21 cellular contexts compared by ENCODE assay signal in the genomic region with DNA sequence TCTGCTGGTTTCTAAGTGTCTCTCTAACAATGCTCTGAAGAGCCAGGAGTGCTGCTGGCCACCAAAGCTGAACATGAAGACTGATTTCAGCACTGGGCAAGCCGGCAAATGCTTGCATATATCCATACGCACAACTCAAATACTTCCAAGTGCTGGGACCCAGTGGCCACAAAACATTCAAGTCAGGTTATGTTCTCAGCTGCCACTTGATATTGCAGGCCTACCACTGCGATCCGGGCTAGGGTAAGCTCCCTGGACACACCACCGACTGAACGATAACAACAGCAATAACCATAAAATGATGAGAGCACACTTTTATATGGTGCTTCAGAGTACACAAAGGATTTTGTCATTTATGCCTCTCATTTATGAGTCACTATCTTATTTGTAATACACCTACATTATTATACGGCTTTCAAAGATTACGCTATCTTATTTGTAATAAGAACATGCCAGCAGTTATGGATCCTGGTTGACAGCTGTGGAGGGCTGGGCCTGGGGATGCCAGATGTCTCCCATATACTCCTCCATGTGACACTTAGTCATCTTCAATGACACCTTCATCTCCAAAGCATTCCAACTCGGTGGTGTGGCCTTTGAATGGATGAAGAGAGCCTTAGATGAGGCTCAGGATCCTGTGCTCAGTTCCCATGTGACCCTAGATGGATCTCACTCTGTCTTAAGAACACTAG. TPM values are rescaled to one million over a fixed set of nuclear protein-coding genes. Genes with fewer than 3 reads are reported as not detected.
A peak's percentile ranks its signal among the peaks of the same experiment; 100 is the strongest.
DNase-seq lines count a peak whose midpoint lies in the region; ATAC-seq and FAIRE-seq lines count a peak whose summit lies in the region.
"Had no signal": no experiment of that assay in that cellular context is flagged by ENCODE, and none has a peak within 500 bp of the region (broad histone marks: within the 10 kb centered on the region; RNA-seq: fewer than 3 reads in every experiment).

No MANE protein-coding gene starts in this region.

- no peak overlapping the region for H2BK12ac ChIP-seq in neuronal stem cell (ENCODE audit: low read length)

- CTCF ChIA-PET in activated CD8-positive, alpha-beta memory T cell treated with anti-CD3 and anti-CD28 coated beads, Interleukin-2, amount 10 ng/mL, durations not matched to agents 7 days and 5 days (lab: Charles Lee), result no interaction called here

- peak overlapping the region; percentile 25 for H3K14ac ChIP-seq in neuronal stem cell (ENCODE audit: low read length)

- H3K79me1 ChIP-seq in neuronal stem cell (ENCODE audit: low read depth, low read length), result no peaks in the 10 kb centered on the region

- H4K8ac ChIP-seq in neuronal stem cell (ENCODE audit: low read depth, low read length), result no peak overlapping the region

- peaks cover 60% of the 10 kb centered on the region for H3K36me3 Mint-ChIP-seq in activated CD8-positive, alpha-beta memory T cell treated with anti-CD3 and anti-CD28 coated beads, Interleukin-2, amount 10 ng/mL, durations not matched to agents 7 days and 5 days
- peaks cover 11% of the 10 kb centered on the region for H3K36me3 Mint-ChIP-seq in T-helper 17 cell (ENCODE audit: low read depth)

- H4K91ac ChIP-seq in neuronal stem cell (ENCODE audit: low read depth, low read length, poor library complexity), result no peak overlapping the region

- H3K4me1 Mint-ChIP-seq in activated CD8-positive, alpha-beta memory T cell treated with anti-CD3 and anti-CD28 coated beads, Interleukin-2, amount 10 ng/mL, durations not matched to agents 7 days and 5 days, result peaks cover 4% of the 10 kb centered on the region
- peaks cover 28% of the 10 kb centered on the region for H3K4me1 Mint-ChIP-seq in T-helper 17 cell

- no peak overlapping the region for H2BK15ac ChIP-seq in neuronal stem cell (ENCODE audit: low read length)

- no peaks in the 10 kb centered on the region for H3K36me3 ChIP-seq in neuronal stem cell (replicated peaks in 1 of 2; ENCODE audit: control insufficient read depth in 2 of 2, insufficient read depth in 2 of 2, low read length in 2 of 2)

- peaks cover 0 to 3% of the 10 kb centered on the region in 2 donors for H3K4me1 ChIP-seq in neuronal stem cell (ENCODE audit: control insufficient read depth in 2 of 2, insufficient read depth in 1 of 2, low read depth in 1 of 2, low read length in 2 of 2)

- ATAC-seq in activated CD8-positive, alpha-beta memory T cell treated with anti-CD3 and anti-CD28 coated beads, Interleukin-2, amount 10 ng/mL, durations not matched to agents 7 days and 5 days, result no peak
- no peak for ATAC-seq in T-helper 17 cell
- no peak for ATAC-seq in HG02973 (IDR thresholded peaks at IDR 0.05; ENCODE audit: unreplicated experiment)
- no peak for ATAC-seq in GM18873 (IDR thresholded peaks at IDR 0.05; ENCODE audit: low FRiP score, unreplicated experiment)
- ATAC-seq: CD8-positive, alpha-beta T cell; SK-N-SH treated with all-trans-retinoic acid at 6 μM for 48 hours had no signal

- peak; percentile 61 for FAIRE-seq in urothelium cell line (lab: Jason Lieb, UNC)
- FAIRE-seq: A204.1, GM18507, H1 had no signal

- H3K27me3 Mint-ChIP-seq in activated CD8-positive, alpha-beta memory T cell treated with anti-CD3 and anti-CD28 coated beads, Interleukin-2, amount 10 ng/mL, durations not matched to agents 7 days and 5 days, result no peaks in the 10 kb centered on the region
- no peaks in the 10 kb centered on the region for H3K27me3 Mint-ChIP-seq in T-helper 17 cell
- H3K27me3 Mint-ChIP-seq: IgD-negative memory B cell had no signal

- H3K23ac ChIP-seq in neuronal stem cell (ENCODE audit: low read depth, low read length, poor library complexity), result no peak overlapping the region

- no peak overlapping the region for H3K4me3 ChIP-seq in neuronal stem cell (ENCODE audit: low read length in 2 of 2)

- H2AFZ ChIP-seq in neuronal stem cell (ENCODE audit: low read length), result no peak overlapping the region

- no peak overlapping the region for H3K9ac ChIP-seq in neuronal stem cell (ENCODE audit: low read depth, low read length, poor library complexity)

- peaks cover 7% of the 10 kb centered on the region for H3K9me3 Mint-ChIP-seq in activated CD8-positive, alpha-beta memory T cell treated with anti-CD3 and anti-CD28 coated beads, Interleukin-2, amount 10 ng/mL, durations not matched to agents 7 days and 5 days (ENCODE audit: low read depth)
- H3K9me3 Mint-ChIP-seq: CD8-positive, alpha-beta T cell; IgD-negative memory B cell had no signal

- H3K27me3 ChIP-seq in neuronal stem cell (ENCODE audit: control insufficient read depth in 3 of 3, insufficient read depth in 3 of 3, low read depth in 1 of 3, low read length in 3 of 3), result no peaks in the 10 kb centered on the region

- no peak overlapping the region for H2AK5ac ChIP-seq in neuronal stem cell (ENCODE audit: low read depth, low read length)

- H2BK120ac ChIP-seq in neuronal stem cell (ENCODE audit: low read depth, low read length), result no peak overlapping the region

- no peak overlapping the region for H3K27ac ChIP-seq in neuronal stem cell (replicated peaks; ENCODE audit: low read length)

- no peak overlapping the region for H2BK5ac ChIP-seq in neuronal stem cell (ENCODE audit: low read length)

- no peak overlapping the region for H3K4ac ChIP-seq in neuronal stem cell (ENCODE audit: low read length)

- H3K9me3 ChIP-seq in T-helper 17 cell (ENCODE audit: control insufficient read depth, low read length, poor library complexity, severe bottlenecking) (no peaks in the 10 kb centered on the region), neuronal stem cell (replicated peaks in 1 of 2; ENCODE audit: control insufficient read depth in 2 of 2, insufficient read depth in 1 of 2, low read depth in 1 of 2, low read length in 2 of 2) (peaks cover 4 to 11% of the 10 kb centered on the region in 2 donors)

- H3K27ac Mint-ChIP-seq in activated CD8-positive, alpha-beta memory T cell treated with anti-CD3 and anti-CD28 coated beads, Interleukin-2, amount 10 ng/mL, durations not matched to agents 7 days and 5 days, result no peak overlapping the region
- peak overlapping the region; percentile 43 for H3K27ac Mint-ChIP-seq in T-helper 17 cell
- H3K27ac Mint-ChIP-seq: CD8-positive, alpha-beta T cell; IgD-negative memory B cell had no signal

- H3K18ac ChIP-seq in neuronal stem cell (ENCODE audit: low read length), result no peak overlapping the region

- no CpG with 5 or more reads among the region's 9 CpGs for WGBS in neuronal stem cell (ENCODE audit: extremely low coverage in 2 of 2, insufficient read length in 2 of 2, insufficient replicate concordance in 1 of 2), 2 donors

- no peak overlapping the region for H3K4me3 Mint-ChIP-seq in activated CD8-positive, alpha-beta memory T cell treated with anti-CD3 and anti-CD28 coated beads, Interleukin-2, amount 10 ng/mL, durations not matched to agents 7 days and 5 days
- no peak overlapping the region for H3K4me3 Mint-ChIP-seq in T-helper 17 cell
- H3K4me3 Mint-ChIP-seq: CD8-positive, alpha-beta T cell; IgD-negative memory B cell had no signal

- DNase-seq in activated CD8-positive, alpha-beta memory T cell treated with anti-CD3 and anti-CD28 coated beads, Interleukin-2, amount 10 ng/mL, durations not matched to agents 7 days and 5 days, result peak; percentile 23
- DNase-seq in activated CD8-positive, alpha-beta memory T cell treated with anti-CD3 and anti-CD28 coated beads, Interleukin-2, amount 50 U/mL, for 48 hours, result no peak
- no peak for DNase-seq in T-helper 17 cell
- no peak for DNase-seq in neuronal stem cell (ENCODE audit: low spot score)
- DNase-seq in urothelium cell line (ENCODE audit: low spot score), result no peak
- no peak for DNase-seq in activated CD4-positive, CD25-positive, alpha-beta regulatory T cell (lab: John Stamatoyannopoulos, UW)
- DNase-seq: GDM1, NCI-H1105, NCI-H146, NCI-H2029 treated with DMSO at 0.1 percent for 48 hours, NCI-H446, NCI-H526 treated with DMSO at 0.1 percent for 48 hours, SIG-M5 had no signal

- no peak overlapping the region for H3K4me2 ChIP-seq in neuronal stem cell (ENCODE audit: insufficient read depth, low read length, poor library complexity, severe bottlenecking)

RNA-seq across cellular contexts. Expression of gene CRACR2A, which starts 35.5 kb away (rescaled TPM):
- 10 to 100 TPM; 36.5 to 52.0 TPM for total RNA-seq in activated CD8-positive, alpha-beta memory T cell treated with anti-CD3 and anti-CD28 coated beads, Interleukin-2, amount 10 ng/mL, durations not matched to agents 7 days and 5 days
- 10 to 100 TPM; 52.8 to 54.8 TPM for total RNA-seq in T-helper 17 cell
- 0.71 TPM for polyA plus RNA-seq in neuronal stem cell (2013, experiment 1 of 2)
- polyA plus RNA-seq in neuronal stem cell (2013, experiment 2 of 2), result 0.64 TPM
